In genomic region chr3:125213946-125214542, GRCh38 we compare ENCODE assay signal across 18 cellular contexts. TPM values are rescaled to one million over a fixed set of nuclear protein-coding genes. Genes with fewer than 3 reads are reported as not detected.
DNase-seq lines count a peak whose midpoint lies in the region; ATAC-seq, FAIRE-seq and TF ChIP-seq lines count a peak whose summit lies in the region.
"Had no signal": no experiment of that assay in that cellular context is flagged by ENCODE, and none has a peak within 500 bp of the region (broad histone marks: within the 10 kb centered on the region; RNA-seq: fewer than 3 reads in every experiment).

No MANE protein-coding gene starts in this region.

- intact Hi-C loops in activated CD4-positive, alpha-beta T cell treated with anti-CD3 and anti-CD28 coated beads, Interleukin-2, amount 10 ng/mL, durations not matched to agents 24 days and 14 days (cut with micrococcal nuclease): loop anchor here (2.0 kb wide), 1 partner anchor 19 kb away; no protein-coding TSS in a partner anchor

- H3K4me1 Mint-ChIP-seq in activated CD4-positive, alpha-beta T cell treated with anti-CD3 and anti-CD28 coated beads, Interleukin-2, amount 10 ng/mL, durations not matched to agents 24 days and 14 days: peaks cover 17% of the 10 kb centered on the region
- H3K4me1 Mint-ChIP-seq in progenitor cell of endocrine pancreas (ENCODE audit: low read depth): peaks cover 9% of the 10 kb centered on the region

- H3K4me3 ChIP-seq in foreskin fibroblast (ENCODE audit: low read depth in 1 of 2, low read length in 2 of 2): no peak overlapping the region
- H3K4me3 ChIP-seq: prostate gland had no signal

- DNase-seq in activated CD4-positive, alpha-beta T cell treated with anti-CD3 and anti-CD28 coated beads, Interleukin-2, amount 10 ng/mL, durations not matched to agents 24 days and 14 days: peak; percentile 46
- DNase-seq in activated CD4-positive, alpha-beta T cell treated with anti-CD3 and anti-CD28 coated beads, Interleukin-2, amount 50 U/mL, for 4 hours: no peak
- DNase-seq in foreskin fibroblast (peak; percentile 87 to 93), progenitor cell of endocrine pancreas (ENCODE audit: low spot score, unreplicated experiment) (no peak), D721Med (ENCODE audit: insufficient read length, low spot score) (no peak), DMS79 treated with DMSO at 0.1 percent for 48 hours (lab: John Stamatoyannopoulos, UW) (no peak)
- DNase-seq: 8988T; activated naive CD4-positive, alpha-beta T cell treated with anti-CD3 and anti-CD28 coated beads, Interleukin-2, amount 50 U/mL, for 16 hours; cerebellar nuclear complex; GOT3; NCI-H2081 treated with DMSO at 0.1 percent for 48 hours; NCI-H748 treated with DMSO at 0.1 percent for 48 hours; stimulated activated CD4-positive, alpha-beta T cell treated with anti-CD3 and anti-CD28 coated beads, Interleukin-12 subunit alpha, Interleukin-12 subunit beta, amount 100 ng/mL, for 4 hours had no signal

- H3K27me3 Mint-ChIP-seq in activated CD4-positive, alpha-beta T cell treated with anti-CD3 and anti-CD28 coated beads, Interleukin-2, amount 10 ng/mL, durations not matched to agents 24 days and 14 days: peaks cover 51% of the 10 kb centered on the region
- peaks cover 18% of the 10 kb centered on the region for H3K27me3 Mint-ChIP-seq in progenitor cell of endocrine pancreas

- no peak overlapping the region for H3K4me3 Mint-ChIP-seq in activated CD4-positive, alpha-beta T cell treated with anti-CD3 and anti-CD28 coated beads, Interleukin-2, amount 10 ng/mL, durations not matched to agents 24 days and 14 days
- peak overlapping the region; percentile 69 for H3K4me3 Mint-ChIP-seq in progenitor cell of endocrine pancreas (ENCODE audit: low read depth)

- no peak overlapping the region for H3K27ac Mint-ChIP-seq in activated CD4-positive, alpha-beta T cell treated with anti-CD3 and anti-CD28 coated beads, Interleukin-2, amount 10 ng/mL, durations not matched to agents 24 days and 14 days
- no peak overlapping the region for H3K27ac Mint-ChIP-seq in progenitor cell of endocrine pancreas

- ATAC-seq in SK-N-SH treated with all-trans-retinoic acid at 6 μM for 48 hours (peak; percentile 80), HG03469 (IDR thresholded peaks at IDR 0.05; ENCODE audit: unreplicated experiment) (no peak)

- FAIRE-seq in D721Med (lab: Jason Lieb, UNC): no peak
- FAIRE-seq: endometrium, keratinocyte had no signal

- no peaks in the 10 kb centered on the region for H3K36me3 Mint-ChIP-seq in activated CD4-positive, alpha-beta T cell treated with anti-CD3 and anti-CD28 coated beads, Interleukin-2, amount 10 ng/mL, durations not matched to agents 24 days and 14 days (ENCODE audit: low read depth)
- peaks cover 2% of the 10 kb centered on the region for H3K36me3 Mint-ChIP-seq in progenitor cell of endocrine pancreas (ENCODE audit: insufficient read depth)

- no peak for TF ChIP-seq CTCF in foreskin fibroblast (IDR thresholded peaks at IDR 0.05; ENCODE audit: low read depth, low read length)
- TF ChIP-seq CTCF in progenitor cell of endocrine pancreas (IDR thresholded peaks at IDR 0.05; ENCODE audit: unreplicated experiment): no peak
- TF ChIP-seq CTCF in D721Med (IDR thresholded peaks at IDR 0.05; ENCODE audit: insufficient read depth, missing control alignments): no peak

- H3K9me3 Mint-ChIP-seq in activated CD4-positive, alpha-beta T cell treated with anti-CD3 and anti-CD28 coated beads, Interleukin-2, amount 10 ng/mL, durations not matched to agents 24 days and 14 days: no peaks in the 10 kb centered on the region
- H3K9me3 Mint-ChIP-seq in progenitor cell of endocrine pancreas (ENCODE audit: low read depth): no peaks in the 10 kb centered on the region

TF ChIP-seq in SK-N-SH treated with all-trans-retinoic acid at 6 μM for 48 hours, 23 proteins besides CTCF, POLR2A, EP300 and RAD21:
- TF ChIP-seq ARNTL (CRISPR knock-in tag; IDR thresholded peaks at IDR 0.05; ENCODE audit: borderline replicate concordance, low read depth) (no peak), ESRRG (CRISPR knock-in tag; IDR thresholded peaks at IDR 0.05) (no peak), ISL1 (CRISPR knock-in tag; IDR thresholded peaks at IDR 0.05) (no peak), CREB5 (CRISPR knock-in tag; IDR thresholded peaks at IDR 0.05; ENCODE audit: low read depth) (no peak), ZNF565 (CRISPR knock-in tag; conservative IDR thresholded peaks at IDR 0.05; ENCODE audit: low read depth) (no peak), TOX (CRISPR knock-in tag; IDR thresholded peaks at IDR 0.05; ENCODE audit: borderline replicate concordance) (no peak), CSDC2 (CRISPR knock-in tag; IDR thresholded peaks at IDR 0.05) (no peak), PPARA (CRISPR knock-in tag; IDR thresholded peaks at IDR 0.05; ENCODE audit: borderline replicate concordance) (no peak), PATZ1 (CRISPR knock-in tag; IDR thresholded peaks at IDR 0.05; ENCODE audit: borderline replicate concordance) (no peak)

RNA-seq across cellular contexts. Expression of gene SLC12A8, which starts 1.5 kb away (rescaled TPM):
- 1.1 and 1.2 TPM in 2 replicates for total RNA-seq in activated CD4-positive, alpha-beta T cell treated with anti-CD3 and anti-CD28 coated beads, Interleukin-2, amount 10 ng/mL, durations not matched to agents 24 days and 14 days
- 9.2 and 10.7 TPM in 2 replicates for total RNA-seq in progenitor cell of endocrine pancreas

Comparison
In these comparisons a context has a peak if more than half of its experiments do, and no peak if none do; other contexts are left out.
1. DNase-seq: peak in activated CD4-positive, alpha-beta T cell treated with anti-CD3 and anti-CD28 coated beads, Interleukin-2, amount 10 ng/mL, durations not matched to agents 24 days and 14 days (single experiment) and foreskin fibroblast (2 of 2); none in activated CD4-positive, alpha-beta T cell treated with anti-CD3 and anti-CD28 coated beads, Interleukin-2, amount 50 U/mL, for 4 hours (0 of 2), progenitor cell of endocrine pancreas (single experiment), D721Med (single experiment) and DMS79 treated with DMSO at 0.1 percent for 48 hours (single experiment).